ENCODE assay signal across 8 cellular contexts in genomic region chr5:178590141-178590923, GRCh38. TPM values are rescaled to one million over a fixed set of nuclear protein-coding genes. Genes with fewer than 3 reads are reported as not detected.
DNase-seq lines count a peak whose midpoint lies in the region; ATAC-seq and TF ChIP-seq lines count a peak whose summit lies in the region.

COL23A1 (minus strand) TSS chr5:178590393.

- peak within 1 kb of the TSS; percentile 42 for H3K4me3 ChIP-seq in brain microvascular endothelial cell (ENCODE audit: low read depth, low read length)
- peak within 1 kb of the TSS; percentile 69 for H3K4me3 ChIP-seq in iPS-18a (ENCODE audit: low read length)
- peak within 1 kb of the TSS; percentile 53 to 65 (median 58) for H3K4me3 ChIP-seq in gastrocnemius medialis

- POLR2A ChIA-PET in HEK293T (lab: Yijun Ruan, JAX): interaction anchor here (0.5 to 1.4 kb wide), 4 partner anchors 13 to 357 kb away, joined by 3 to 4 read pairs (median 4); partner anchors contain the start of gene PHYKPL

- peak within 1 kb of the TSS; percentile 78 to 92 for H3K4me3 Mint-ChIP-seq in CD14-positive monocyte

- H3K9me3 Mint-ChIP-seq in CD14-positive monocyte: peaks cover 7 to 16% (median 13%) of the 10 kb centered on the region in 7 donors

- peaks cover 6% of the 10 kb centered on the region for H3K9me3 ChIP-seq in iPS-18a (ENCODE audit: control insufficient read depth, low read depth, low read length)
- peaks cover 0 to 9% (median 0%) of the 10 kb centered on the region in 3 donors for H3K9me3 ChIP-seq in gastrocnemius medialis

- H3K27me3 Mint-ChIP-seq in CD14-positive monocyte (ENCODE audit: low read depth in 3 of 3): peaks cover 24 to 29% (median 25%) of the 10 kb centered on the region in 3 donors

- H3K36me3 ChIP-seq in brain microvascular endothelial cell (replicated peaks) (no peaks in the 10 kb centered on the region), iPS-18a (ENCODE audit: control insufficient read depth, low read depth, low read length) (no peaks in the 10 kb centered on the region), gastrocnemius medialis (peaks cover 0 to 10% of the 10 kb centered on the region in 2 donors)

- DNase-seq in CD14-positive monocyte (ENCODE audit: low spot score): no peak
- peak; percentile 68 for DNase-seq in HEK293T (ENCODE audit: extremely low spot score)
- DNase-seq in SKM-1 (lab: John Stamatoyannopoulos, UW; ENCODE audit: unreplicated experiment): peak; percentile 12
- peak; percentile 46 for DNase-seq in brain microvascular endothelial cell
- peak; percentile 43 to 53 for DNase-seq in gastrocnemius medialis
- DNase-seq in NCI-H2196 (lab: John Stamatoyannopoulos, UW; ENCODE audit: unreplicated experiment): no peak

- H3K4me1 ChIP-seq in iPS-18a (ENCODE audit: control insufficient read depth, low read depth, low read length) (peaks cover 15% of the 10 kb centered on the region), gastrocnemius medialis (peaks cover 9 to 23% of the 10 kb centered on the region in 2 donors)

- H3K27ac ChIP-seq in brain microvascular endothelial cell (no peak within 1 kb of the TSS), iPS-18a (ENCODE audit: low read length) (no peak within 1 kb of the TSS), gastrocnemius medialis (peak within 1 kb of the TSS; percentile 70 to 86 (median 78))

- CTCF ChIA-PET in HEK293T (lab: Yijun Ruan, JAX): interaction anchor here (0.6 to 1.5 kb wide), 13 partner anchors 9 to 453 kb away, joined by 3 to 8 read pairs (median 3); no protein-coding TSS in a partner anchor

- in situ Hi-C loops in brain microvascular endothelial cell (cut with HindIII; ENCODE audit: low pct_ligation_motif_present, low sequenced_read_pairs): no loop called here
- in situ Hi-C loops in gastrocnemius medialis (cut with MboI; ENCODE audit: low sequenced_read_pairs in 4 of 4): no loop called here

- intact Hi-C loops in CD14-positive monocyte (cut with micrococcal nuclease): loop anchor here (2.0 kb wide), 2 partner anchors 308 to 310 kb away; no protein-coding TSS in a partner anchor
- intact Hi-C loops in gastrocnemius medialis (cut with DNase I; ENCODE audit: low total_unique reads): loop anchor here (1.0 to 2.0 kb wide), 3 partner anchors 39 to 358 kb away; partner anchors contain the start of gene PHYKPL

- TF ChIP-seq POLR2A in gastrocnemius medialis (IDR thresholded peaks at IDR 0.05): peak; percentile 16 to 18

- H3K27ac Mint-ChIP-seq in CD14-positive monocyte: peak within 1 kb of the TSS in 2 of 7 donors; percentile 11 to 23

- H3K36me3 Mint-ChIP-seq in CD14-positive monocyte: peaks cover 13% of the 10 kb centered on the region in 2 donors

- TF ChIP-seq CTCF in CD14-positive monocyte (IDR thresholded peaks at IDR 0.05): peak; percentile 75
- peak; percentile 81 for TF ChIP-seq CTCF in brain microvascular endothelial cell (IDR thresholded peaks at IDR 0.05; ENCODE audit: low read depth, low read length, missing control alignments)
- peak; percentile 42 to 73 (median 64) for TF ChIP-seq CTCF in gastrocnemius medialis (IDR thresholded peaks at IDR 0.05 in 4 of 5, conservative IDR thresholded peaks at IDR 0.05 in 1 of 5)

- peaks cover 20% of the 10 kb centered on the region for H3K4me1 Mint-ChIP-seq in CD14-positive monocyte

- H3K27me3 ChIP-seq in brain microvascular endothelial cell (replicated peaks) (peaks cover 28% of the 10 kb centered on the region), iPS-18a (ENCODE audit: control insufficient read depth, insufficient read depth, low read length) (peaks cover 37% of the 10 kb centered on the region), gastrocnemius medialis (peaks cover 0 to 2% (median 0%) of the 10 kb centered on the region in 3 donors)

- ATAC-seq in gastrocnemius medialis (peak; percentile 65), HG02981 (IDR thresholded peaks at IDR 0.05; ENCODE audit: unreplicated experiment) (no peak)

- peak within 1 kb of the TSS; percentile 38 for H3K9ac ChIP-seq in iPS-18a (ENCODE audit: low read length)

TF ChIP-seq in HEK293T, 16 proteins besides CTCF, POLR2A, EP300 and RAD21:
- TF ChIP-seq SP1 (IDR thresholded peaks at IDR 0.05) (no peak), L3MBTL2 (conservative IDR thresholded peaks at IDR 0.05) (peak; percentile 60; the same call in 1 of the 2 replicates)

RNA-seq across cellular contexts. Expression of gene COL23A1, which starts in this region (rescaled TPM):
- polyA plus RNA-seq in CD14-positive monocyte: under 1 TPM in 1 of 2 donors, not detected in 1; 0.11 TPM
- total RNA-seq in gastrocnemius medialis: 1 to 10 TPM in 1 of 4 donors, under 1 TPM in 2, not detected in 1; 0.62 to 1.1 (median 0.97) TPM

Comparison
In these comparisons a context has a peak if more than half of its experiments do, and no peak if none do; other contexts are left out.
1. DNase-seq: peak in HEK293T (single experiment), SKM-1 (single experiment), brain microvascular endothelial cell (single experiment) and gastrocnemius medialis (2 of 2); none in CD14-positive monocyte (single experiment) and NCI-H2196 (single experiment).
2. H3K27ac ChIP-seq: peak in gastrocnemius medialis (4 of 4); none in brain microvascular endothelial cell (single experiment) and iPS-18a (single experiment).
3. Peak in every context shown above with its lines, with median percentiles within 50 percentile points of each other: CTCF ChIP-seq and H3K4me3 ChIP-seq.